In the genomic region with DNA sequence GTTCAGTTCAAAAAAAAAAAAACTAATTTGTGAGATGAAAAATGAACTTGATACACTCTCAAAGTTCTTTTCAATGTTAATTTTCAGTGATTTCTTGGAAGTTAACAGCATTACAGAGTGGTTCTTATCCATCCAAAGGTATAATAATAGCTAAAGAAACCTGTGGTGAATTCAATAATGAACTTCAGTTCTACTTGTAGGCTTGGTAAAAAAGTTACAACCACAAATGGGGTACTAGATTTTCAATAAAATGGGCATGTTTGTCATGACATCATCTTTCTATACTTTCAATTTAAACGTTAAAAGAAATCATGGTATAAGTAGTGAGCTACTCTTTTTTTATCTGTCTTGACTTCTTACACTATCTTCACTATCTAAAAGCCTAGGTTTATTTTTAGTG, we compare ENCODE assay signal across 36 cellular contexts.
"Had no signal": no experiment of that assay in that cellular context is flagged by ENCODE, and none has a peak within 500 bp of the region (broad histone marks: within the 10 kb centered on the region; RNA-seq: fewer than 3 reads in every experiment).

No MANE protein-coding gene starts in this region.

- H3K9ac ChIP-seq: KMS-11 had no signal

- H3K36me3 ChIP-seq: MG63 had no signal

- DNase-seq: Karpas-422, Kasumi-1, MG63, MM.1S, MV-4-11, NCI-H1048, NCI-H1092, NCI-H1092 treated with DMSO at 0.1 percent for 48 hours, NCI-H1105, NCI-H1105 treated with DMSO at 0.1 percent for 48 hours, NCI-H1417, NCI-H1417 treated with DMSO at 0.1 percent for 48 hours, NCI-H1436, NCI-H1436 treated with DMSO at 0.1 percent for 48 hours, NCI-H146, NCI-H1694, NCI-H1694 treated with DMSO at 0.1 percent for 48 hours, NCI-H187, NCI-H187 treated with DMSO at 0.1 percent for 48 hours, NCI-H1930, NCI-H2029, NCI-H2029 treated with DMSO at 0.1 percent for 48 hours, NCI-H2081, NCI-H2081 treated with DMSO at 0.1 percent for 48 hours, NCI-H2107, NCI-H2171, NCI-H2171 treated with DMSO at 0.1 percent for 48 hours, NCI-H2227 treated with DMSO at 0.1 percent for 48 hours, NCI-H226, NCI-H345, NCI-H446, NCI-H446 treated with DMSO at 0.1 percent for 48 hours, NCI-H510A, NCI-H510A treated with DMSO at 0.1 percent for 48 hours, NCI-H524 had no signal

- H3K27me3 ChIP-seq: MG63 had no signal

- H3K9me3 ChIP-seq: MG63 had no signal

- H3K4me2 ChIP-seq: KMS-11 had no signal

- H3K27ac ChIP-seq: KMS-11 had no signal

- H3K4me3 ChIP-seq: MG63 had no signal
